ENCODE assay signal across 20 cellular contexts in genomic region chr7:123633553-123633952, GRCh38. TPM values are rescaled to one million over a fixed set of nuclear protein-coding genes. Genes with fewer than 3 reads are reported as not detected.
DNase-seq lines count a peak whose midpoint lies in the region; ATAC-seq, FAIRE-seq and TF ChIP-seq lines count a peak whose summit lies in the region.
"Had no signal": no experiment of that assay in that cellular context is flagged by ENCODE, and none has a peak within 500 bp of the region (broad histone marks: within the 10 kb centered on the region; RNA-seq: fewer than 3 reads in every experiment).

No MANE protein-coding gene starts in this region.

- peak; percentile 27 to 70 (median 40) for ATAC-seq in right lobe of liver
- no peak for ATAC-seq in HepG2
- no peak for ATAC-seq in stimulated activated memory B cell treated with anti-CD40 and anti-IgM and Interleukin-4, amounts not matched to agents 10 μg/mL and 1 μg/mL and 100 μg/mL, for 72 hours
- ATAC-seq: A549; naive thymus-derived CD8-positive, alpha-beta T cell had no signal

- POLR2A ChIA-PET in HepG2 (lab: Yijun Ruan, JAX): no interaction called here

- BruUV-seq in HepG2 (replicated peaks; lab: Mats Ljungman, UMichigan): no TSS peak

- no peak overlapping the region for H2AFZ ChIP-seq in HepG2 (ENCODE audit: low read length)

- intact Hi-C loops in right lobe of liver (cut with DNase I) (loop anchor here in 1 of 2 donors (10.0 kb wide), 1 partner anchor 231 kb away; no protein-coding TSS in a partner anchor), HepG2 (cut with micrococcal nuclease; ENCODE audit: unreplicated experiment) (loop anchor here (5.0 kb wide), 1 partner anchor 164 kb away; no protein-coding TSS in a partner anchor)

- no peaks in the 10 kb centered on the region for H3K9me3 Mint-ChIP-seq in stimulated activated memory B cell treated with anti-CD40 and anti-IgM and Interleukin-4, amounts not matched to agents 10 μg/mL and 1 μg/mL and 100 μg/mL, for 72 hours
- H3K9me3 Mint-ChIP-seq: activated T-helper 2 cell treated with anti-CD3 and anti-CD28 coated beads, Interferon-gamma antibody, Interleukin-2, Interleukin-4, amounts not matched to agents 10 μg/mL and 5 μg/mL and 100 μg/mL, durations not matched to agents 14 hours and 24 hours and 36 hours; brain; naive thymus-derived CD8-positive, alpha-beta T cell had no signal

- WGBS in right lobe of liver (ENCODE audit: insufficient coverage, low coverage, low lambda C conversion rate, missing lambda C conversion rate): 74% methylated on average over 7 of the region's 7 CpGs
- WGBS in HepG2 (ENCODE audit: low lambda C conversion rate): 50% methylated on average over 7 of the region's 7 CpGs

- no peak for TF ChIP-seq EP300 in HepG2 (IDR thresholded peaks at IDR 0.05; ENCODE audit: low read depth in 2 of 2, low read length in 2 of 2)
- TF ChIP-seq EP300 in HepG2 (CRISPR knock-in tag; IDR thresholded peaks at IDR 0.05; ENCODE audit: borderline replicate concordance): no peak

- in situ Hi-C loops in HepG2 (cut with HindIII; ENCODE audit: extremely low pct_ligation_motif_present, low pct_unique_long_range_greater_than_20kb): loop anchor here (10.0 kb wide), 1 partner anchor 231 kb away; no protein-coding TSS in a partner anchor
- in situ Hi-C loops in astrocyte of the spinal cord (cut with HindIII; ENCODE audit: low sequenced_read_pairs): no loop called here

- H3K4me1 ChIP-seq in right lobe of liver (no peaks in the 10 kb centered on the region), HepG2 (ENCODE audit: insufficient read depth, low read length) (no peaks in the 10 kb centered on the region)
- H3K4me1 ChIP-seq: A549, tibial nerve had no signal

- no peaks in the 10 kb centered on the region for H4K20me1 ChIP-seq in HepG2 (ENCODE audit: insufficient read depth, low read length)

- H3K27me3 Mint-ChIP-seq in stimulated activated memory B cell treated with anti-CD40 and anti-IgM and Interleukin-4, amounts not matched to agents 10 μg/mL and 1 μg/mL and 100 μg/mL, for 72 hours: peaks cover 25% of the 10 kb centered on the region

- H3K4me3 ChIP-seq in right lobe of liver (no peak overlapping the region), HepG2 (replicated peaks in 1 of 3; ENCODE audit: insufficient read depth in 1 of 3, low read depth in 2 of 3, low read length in 3 of 3) (no peak overlapping the region), astrocyte of the spinal cord (ENCODE audit: low read depth, low read length) (no peak overlapping the region)
- H3K4me3 ChIP-seq: A549, tibial nerve had no signal

- no peaks in the 10 kb centered on the region for H3K36me3 ChIP-seq in right lobe of liver
- no peaks in the 10 kb centered on the region for H3K36me3 ChIP-seq in HepG2 (replicated peaks in 1 of 2; ENCODE audit: control insufficient read depth in 1 of 2, insufficient read depth in 2 of 2, low read length in 2 of 2)
- H3K36me3 ChIP-seq: tibial nerve had no signal

- no peak for FAIRE-seq in HepG2 (lab: Jason Lieb, UNC)
- FAIRE-seq in RCC 7860 (lab: Jason Lieb, UNC): no peak
- FAIRE-seq: A549, GM12891 had no signal

- DNase-seq in right lobe of liver (no peak), HepG2 (ENCODE audit: low spot score) (no peak), astrocyte of the spinal cord (ENCODE audit: low read depth, low spot score) (peak; percentile 81), glomerular visceral epithelial cell (ENCODE audit: extremely low spot score) (peak; percentile 18), RCC 7860 (ENCODE audit: low spot score) (no peak), NOMO-1 (lab: John Stamatoyannopoulos, UW; ENCODE audit: unreplicated experiment in 2 of 2) (no peak), medulla oblongata (ENCODE audit: extremely low spot score) (no peak)
- DNase-seq: activated CD4-positive, alpha-beta T cell treated with anti-CD3 and anti-CD28 coated beads, Interleukin-2, amount 50 U/mL, for 4 hours; islet precursor cell; naive thymus-derived CD8-positive, alpha-beta T cell; NCI-H345; OCI-M1 had no signal

- H3K9ac ChIP-seq in HepG2 (ENCODE audit: insufficient read depth, low read depth, low read length): no peak overlapping the region

- no peak overlapping the region for H3K4me3 Mint-ChIP-seq in stimulated activated memory B cell treated with anti-CD40 and anti-IgM and Interleukin-4, amounts not matched to agents 10 μg/mL and 1 μg/mL and 100 μg/mL, for 72 hours
- H3K4me3 Mint-ChIP-seq: brain; naive thymus-derived CD8-positive, alpha-beta T cell had no signal

- H3K36me3 Mint-ChIP-seq in stimulated activated memory B cell treated with anti-CD40 and anti-IgM and Interleukin-4, amounts not matched to agents 10 μg/mL and 1 μg/mL and 100 μg/mL, for 72 hours: no peaks in the 10 kb centered on the region
- H3K36me3 Mint-ChIP-seq: brain; naive thymus-derived CD8-positive, alpha-beta T cell had no signal

- H3K9me3 ChIP-seq in right lobe of liver (no peaks in the 10 kb centered on the region), HepG2 (ENCODE audit: low read length) (no peaks in the 10 kb centered on the region)
- H3K9me3 ChIP-seq: A549, tibial nerve had no signal

- H3K27me3 ChIP-seq in right lobe of liver (no peaks in the 10 kb centered on the region), HepG2 (ENCODE audit: control insufficient read depth in 1 of 2, insufficient read depth in 2 of 2, low read length in 2 of 2) (no peaks in the 10 kb centered on the region)
- H3K27me3 ChIP-seq: tibial nerve had no signal

- H3K4me2 ChIP-seq in HepG2 (ENCODE audit: low read depth, low read length): no peak overlapping the region
- H3K4me2 ChIP-seq: A549 had no signal

- H3K27ac ChIP-seq in right lobe of liver: no peak overlapping the region
- no peak overlapping the region for H3K27ac ChIP-seq in HepG2 (ENCODE audit: extremely low read length, insufficient read depth, low read length)
- H3K27ac ChIP-seq: A549, tibial nerve had no signal

- H3K27ac Mint-ChIP-seq in stimulated activated memory B cell treated with anti-CD40 and anti-IgM and Interleukin-4, amounts not matched to agents 10 μg/mL and 1 μg/mL and 100 μg/mL, for 72 hours: no peak overlapping the region
- H3K27ac Mint-ChIP-seq: activated T-helper 2 cell treated with anti-CD3 and anti-CD28 coated beads, Interferon-gamma antibody, Interleukin-2, Interleukin-4, amounts not matched to agents 10 μg/mL and 5 μg/mL and 100 μg/mL, durations not matched to agents 14 hours and 24 hours and 36 hours; brain; naive thymus-derived CD8-positive, alpha-beta T cell had no signal

- no peak for TF ChIP-seq RAD21 in HepG2 (CRISPR knock-in tag; IDR thresholded peaks at IDR 0.05)

- TF ChIP-seq CTCF in right lobe of liver (IDR thresholded peaks at IDR 0.05) (no peak), HepG2 (CRISPR knock-in tag; IDR thresholded peaks at IDR 0.05) (no peak), astrocyte of the spinal cord (IDR thresholded peaks at IDR 0.05; ENCODE audit: low read depth, low read length) (no peak)

- CTCF ChIA-PET in HepG2 (lab: Yijun Ruan, JAX; ENCODE audit: low intra/inter-chr PET ratio, low total read pairs): interaction anchor here (0.6 kb wide), 1 partner anchor 232 kb away, joined by 3 read pairs; no protein-coding TSS in a partner anchor

- H3K4me1 Mint-ChIP-seq in stimulated activated memory B cell treated with anti-CD40 and anti-IgM and Interleukin-4, amounts not matched to agents 10 μg/mL and 1 μg/mL and 100 μg/mL, for 72 hours: no peaks in the 10 kb centered on the region
- H3K4me1 Mint-ChIP-seq: brain; naive thymus-derived CD8-positive, alpha-beta T cell had no signal

- no peaks in the 10 kb centered on the region for H3K79me2 ChIP-seq in HepG2 (ENCODE audit: insufficient read depth, low read length)

- TF ChIP-seq POLR2A in right lobe of liver (IDR thresholded peaks at IDR 0.05) (no peak), HepG2 (IDR thresholded peaks at IDR 0.05; ENCODE audit: insufficient read depth in 1 of 2, low read depth in 2 of 2, low read length in 2 of 2) (no peak)

RNA-seq across cellular contexts. Expression of gene LMOD2, which starts 22.1 kb away (rescaled TPM):
- total RNA-seq in right lobe of liver (under 1 TPM in 1 of 6 experiments, not detected in 5; 0.37 TPM), HepG2 (2016; rRNA removed; fragmentation: Illumina TruSeq; extraction: Trizol) (not detected in 2 replicates)
- not detected in 2 replicates for total RNA-seq in HepG2 (2016; cell fraction: cytosol; rRNA removed; fragmentation: Illumina TruSeq; extraction: Trizol; ENCODE audit: low read depth)
- total RNA-seq in HepG2 (2016; cell fraction: insoluble cytoplasmic fraction; rRNA removed; fragmentation: Illumina TruSeq; extraction: Trizol): not detected in 2 replicates
- not detected in 2 replicates for total RNA-seq in HepG2 (2016; cell fraction: membrane; rRNA removed; fragmentation: Illumina TruSeq; extraction: Trizol)
- not detected in 2 replicates for total RNA-seq in HepG2 (2016; cell fraction: nucleus; rRNA removed; fragmentation: Illumina TruSeq; extraction: Trizol)
- polyA plus RNA-seq in HepG2 (2011; rRNA removed): not detected in 2 replicates
- polyA plus RNA-seq in HepG2 (2011; cell fraction: cytosol; rRNA removed): not detected in 2 replicates
- polyA plus RNA-seq in HepG2 (2011; cell fraction: nucleus; rRNA removed): not detected in 2 replicates
- polyA plus RNA-seq in HepG2 (2012): not detected in 2 replicates
- not detected in 2 replicates for polyA plus RNA-seq in HepG2 (2016; cell fraction: cytosol; fragmentation: Illumina TruSeq; extraction: Trizol; ENCODE audit: low read depth)
- polyA plus RNA-seq in HepG2 (2016; cell fraction: insoluble cytoplasmic fraction; fragmentation: Illumina TruSeq; extraction: Trizol; ENCODE audit: low read depth): not detected in 2 replicates
- polyA plus RNA-seq in HepG2 (2016; cell fraction: membrane; fragmentation: Illumina TruSeq; extraction: Trizol; ENCODE audit: low read depth): not detected in 2 replicates
- polyA plus RNA-seq in HepG2 (2016; cell fraction: nucleus; fragmentation: Illumina TruSeq; extraction: Trizol; ENCODE audit: insufficient read depth, low read depth): not detected in 2 replicates
- polyA minus RNA-seq in HepG2 (2011; rRNA and poly(A)+ RNA removed; ENCODE audit: low replicate concordance): not detected in 2 replicates
- not detected in 2 replicates for polyA minus RNA-seq in HepG2 (2011; cell fraction: cytosol; rRNA and poly(A)+ RNA removed)
- not detected in 2 replicates for polyA minus RNA-seq in HepG2 (2011; cell fraction: nucleus; rRNA and poly(A)+ RNA removed)
- total RNA-seq: activated T-helper 2 cell treated with anti-CD3 and anti-CD28 coated beads, Interferon-gamma antibody, Interleukin-2, Interleukin-4, amounts not matched to agents 10 μg/mL and 5 μg/mL and 100 μg/mL, durations not matched to agents 14 hours and 24 hours and 36 hours; naive thymus-derived CD8-positive, alpha-beta T cell; T-helper 2 cell treated with Interferon-gamma antibody and Interleukin-4, amounts not matched to agents 100 ng/mL and 5 ng/mL, for 36 hours; tibial nerve had no signal
- polyA plus RNA-seq: A549 had no signal

RNA-seq across cellular contexts. Expression of gene ASB15, which starts 31.9 kb away (rescaled TPM):
- total RNA-seq in right lobe of liver (not detected), HepG2 (2016; rRNA removed; fragmentation: Illumina TruSeq; extraction: Trizol) (not detected in 2 replicates)
- not detected in 2 replicates for total RNA-seq in HepG2 (2016; cell fraction: cytosol; rRNA removed; fragmentation: Illumina TruSeq; extraction: Trizol; ENCODE audit: low read depth)
- total RNA-seq in HepG2 (2016; cell fraction: insoluble cytoplasmic fraction; rRNA removed; fragmentation: Illumina TruSeq; extraction: Trizol): not detected in 2 replicates
- total RNA-seq in HepG2 (2016; cell fraction: membrane; rRNA removed; fragmentation: Illumina TruSeq; extraction: Trizol): not detected in 2 replicates
- total RNA-seq in HepG2 (2016; cell fraction: nucleus; rRNA removed; fragmentation: Illumina TruSeq; extraction: Trizol): not detected in 2 replicates
- not detected in 2 replicates for polyA plus RNA-seq in HepG2 (2011; rRNA removed)
- polyA plus RNA-seq in HepG2 (2011; cell fraction: cytosol; rRNA removed): not detected in 2 replicates
- not detected in 2 replicates for polyA plus RNA-seq in HepG2 (2011; cell fraction: nucleus; rRNA removed)
- not detected in 2 replicates for polyA plus RNA-seq in HepG2 (2012)
- not detected in 2 replicates for polyA plus RNA-seq in HepG2 (2016; cell fraction: cytosol; fragmentation: Illumina TruSeq; extraction: Trizol; ENCODE audit: low read depth)
- polyA plus RNA-seq in HepG2 (2016; cell fraction: insoluble cytoplasmic fraction; fragmentation: Illumina TruSeq; extraction: Trizol; ENCODE audit: low read depth): not detected in 2 replicates
- not detected in 2 replicates for polyA plus RNA-seq in HepG2 (2016; cell fraction: membrane; fragmentation: Illumina TruSeq; extraction: Trizol; ENCODE audit: low read depth)
- polyA plus RNA-seq in HepG2 (2016; cell fraction: nucleus; fragmentation: Illumina TruSeq; extraction: Trizol; ENCODE audit: insufficient read depth, low read depth): not detected in 2 replicates
- polyA minus RNA-seq in HepG2 (2011; rRNA and poly(A)+ RNA removed; ENCODE audit: low replicate concordance): not detected in 2 replicates
- polyA minus RNA-seq in HepG2 (2011; cell fraction: cytosol; rRNA and poly(A)+ RNA removed): not detected in 2 replicates
- not detected in 2 replicates for polyA minus RNA-seq in HepG2 (2011; cell fraction: nucleus; rRNA and poly(A)+ RNA removed)
- total RNA-seq: activated T-helper 2 cell treated with anti-CD3 and anti-CD28 coated beads, Interferon-gamma antibody, Interleukin-2, Interleukin-4, amounts not matched to agents 10 μg/mL and 5 μg/mL and 100 μg/mL, durations not matched to agents 14 hours and 24 hours and 36 hours; naive thymus-derived CD8-positive, alpha-beta T cell; T-helper 2 cell treated with Interferon-gamma antibody and Interleukin-4, amounts not matched to agents 100 ng/mL and 5 ng/mL, for 36 hours; tibial nerve had no signal
- polyA plus RNA-seq: A549, esophagus had no signal

Comparison
In these comparisons a context has a peak if more than half of its experiments do, and no peak if none do; other contexts are left out.
1. ATAC-seq: peak in right lobe of liver (4 of 4); none in HepG2 (single experiment) and stimulated activated memory B cell treated with anti-CD40 and anti-IgM and Interleukin-4, amounts not matched to agents 10 μg/mL and 1 μg/mL and 100 μg/mL, for 72 hours (single experiment).
2. DNase-seq: peak in astrocyte of the spinal cord (single experiment) and glomerular visceral epithelial cell (single experiment); none in right lobe of liver (0 of 3), HepG2 (single experiment), RCC 7860 (single experiment), NOMO-1 (0 of 2) and medulla oblongata (single experiment).